In genomic region chr5:62475072-62475471, GRCh38 we compare ENCODE assay signal across 15 cellular contexts.
A peak's percentile ranks its signal among the peaks of the same experiment; 100 is the strongest.
DNase-seq lines count a peak whose midpoint lies in the region; ATAC-seq, FAIRE-seq and TF ChIP-seq lines count a peak whose summit lies in the region.
"Had no signal": no experiment of that assay in that cellular context is flagged by ENCODE, and none has a peak within 500 bp of the region (broad histone marks: within the 10 kb centered on the region; RNA-seq: fewer than 3 reads in every experiment).

No MANE protein-coding gene starts in this region.

- no peaks in the 10 kb centered on the region for H3K27me3 ChIP-seq in BLaER1 treated with 17β-estradiol and CSF1 and Interleukin-3, amounts not matched to agents 10 nM and 100 nM
- H3K27me3 ChIP-seq in astrocyte (ENCODE audit: insufficient read depth, low read length) (no peaks in the 10 kb centered on the region), stomach (no peaks in the 10 kb centered on the region)
- H3K27me3 ChIP-seq: gastroesophageal sphincter had no signal

- FAIRE-seq in astrocyte (lab: Jason Lieb, UNC): no peak

- no peak overlapping the region for H3K9ac ChIP-seq in BLaER1 treated with 17β-estradiol and CSF1 and Interleukin-3, amounts not matched to agents 10 nM and 100 nM
- H3K9ac ChIP-seq in astrocyte (ENCODE audit: low read length): peak overlapping the region; percentile 3

- peaks cover 18 to 71% (median 55%) of the 10 kb centered on the region in 11 experiments; a peak in 21 of 22 replicates for H3K36me3 ChIP-seq in BLaER1 treated with 17β-estradiol and CSF1 and Interleukin-3, amounts not matched to agents 10 nM and 100 nM
- H3K36me3 ChIP-seq in astrocyte (ENCODE audit: insufficient read depth, low read length): no peaks in the 10 kb centered on the region
- peaks cover 0 to 43% (median 28%) of the 10 kb centered on the region in 4 donors for H3K36me3 ChIP-seq in stomach

- H3K9me3 Mint-ChIP-seq in astrocyte (ENCODE audit: unreplicated experiment): peaks cover 4% of the 10 kb centered on the region
- H3K9me3 Mint-ChIP-seq in activated T-cell treated with anti-CD3 and anti-CD28 coated beads, Interleukin-2, amount 50 U/mL, for 72 hours: no peaks in the 10 kb centered on the region
- H3K9me3 Mint-ChIP-seq: central memory CD8-positive, alpha-beta T cell had no signal

- TF ChIP-seq POLR2A in stomach (IDR thresholded peaks at IDR 0.05): no peak

- 90 to 95% (median 94%) methylated on average over 9 of the region's 9 CpGs for WGBS in stomach, 5 donors

- TF ChIP-seq EP300 in stomach (IDR thresholded peaks at IDR 0.05): no peak

- no peak overlapping the region for H3K4me3 ChIP-seq in BLaER1 treated with 17β-estradiol and CSF1 and Interleukin-3, amounts not matched to agents 10 nM and 100 nM
- H3K4me3 ChIP-seq in astrocyte (ENCODE audit: insufficient read depth, low read depth, low read length) (no peak overlapping the region), stomach (no peak overlapping the region)
- H3K4me3 ChIP-seq: gastroesophageal sphincter had no signal

- no peak for TF ChIP-seq CTCF in astrocyte (IDR thresholded peaks at IDR 0.05; ENCODE audit: insufficient read depth, low read depth, low read length)
- no peak for TF ChIP-seq CTCF in stomach (IDR thresholded peaks at IDR 0.05)

- peaks cover 0 to 36% (median 24%) of the 10 kb centered on the region in 10 experiments; a peak in 16 of 20 replicates for H3K4me1 ChIP-seq in BLaER1 treated with 17β-estradiol and CSF1 and Interleukin-3, amounts not matched to agents 10 nM and 100 nM
- peaks cover 19% of the 10 kb centered on the region for H3K4me1 ChIP-seq in astrocyte (ENCODE audit: insufficient read depth, low read length)
- H3K4me1 ChIP-seq in stomach: no peaks in the 10 kb centered on the region
- H3K4me1 ChIP-seq: gastroesophageal sphincter had no signal

- no peaks in the 10 kb centered on the region for H3K27me3 Mint-ChIP-seq in astrocyte (ENCODE audit: low read depth, unreplicated experiment)
- no peaks in the 10 kb centered on the region for H3K27me3 Mint-ChIP-seq in activated T-cell treated with anti-CD3 and anti-CD28 coated beads, Interleukin-2, amount 50 U/mL, for 72 hours (ENCODE audit: low read depth)
- H3K27me3 Mint-ChIP-seq: central memory CD8-positive, alpha-beta T cell had no signal

- no peak for ATAC-seq in activated T-cell treated with anti-CD3 and anti-CD28 coated beads, Interleukin-2, amount 50 U/mL, for 72 hours (replicated peaks in 1 of 2)
- ATAC-seq: activated CD4-positive, CD25-positive, alpha-beta regulatory T cell treated with anti-CD3 and anti-CD28 coated beads, Interleukin-2, amount 50 U/mL, for 24 hours; gastroesophageal sphincter had no signal

- H3K27ac Mint-ChIP-seq in astrocyte (ENCODE audit: unreplicated experiment): peak overlapping the region; percentile 51
- H3K27ac Mint-ChIP-seq in activated T-cell treated with anti-CD3 and anti-CD28 coated beads, Interleukin-2, amount 50 U/mL, for 72 hours: no peak overlapping the region

- H3K79me2 ChIP-seq in astrocyte (ENCODE audit: insufficient read depth, low read length): no peaks in the 10 kb centered on the region

- peak overlapping the region in 6 of 11 experiments; percentile 11 to 56 (median 35); a peak in 8 of 22 replicates for H3K4me2 ChIP-seq in BLaER1 treated with 17β-estradiol and CSF1 and Interleukin-3, amounts not matched to agents 10 nM and 100 nM
- peak overlapping the region; percentile 39 for H3K4me2 ChIP-seq in astrocyte (ENCODE audit: low read length)

- H3K4me1 Mint-ChIP-seq in astrocyte (ENCODE audit: low read depth, unreplicated experiment): peaks cover 17% of the 10 kb centered on the region
- H3K4me1 Mint-ChIP-seq in activated T-cell treated with anti-CD3 and anti-CD28 coated beads, Interleukin-2, amount 50 U/mL, for 72 hours (ENCODE audit: low read depth): peaks cover 5% of the 10 kb centered on the region

- H4K20me1 ChIP-seq in BLaER1 treated with 17β-estradiol and CSF1 and Interleukin-3, amounts not matched to agents 10 nM and 100 nM: no peaks in the 10 kb centered on the region
- H4K20me1 ChIP-seq in astrocyte (ENCODE audit: insufficient read depth, low read length): no peaks in the 10 kb centered on the region

- peaks cover 5 to 22% (median 17%) of the 10 kb centered on the region in 11 experiments for H3K9me3 ChIP-seq in BLaER1 treated with 17β-estradiol and CSF1 and Interleukin-3, amounts not matched to agents 10 nM and 100 nM (replicated peaks in 1 of 11)
- H3K9me3 ChIP-seq in astrocyte (ENCODE audit: insufficient read depth, low read depth, low read length) (no peaks in the 10 kb centered on the region), stomach (peaks cover 0 to 1% (median 0%) of the 10 kb centered on the region in 4 donors)
- H3K9me3 ChIP-seq: gastroesophageal sphincter had no signal

- intact Hi-C loops in stomach (cut with DNase I; ENCODE audit: low total_unique reads): no loop called here

- H3K4me3 Mint-ChIP-seq in astrocyte (ENCODE audit: unreplicated experiment): no peak overlapping the region
- H3K4me3 Mint-ChIP-seq in activated T-cell treated with anti-CD3 and anti-CD28 coated beads, Interleukin-2, amount 50 U/mL, for 72 hours: no peak overlapping the region
- H3K4me3 Mint-ChIP-seq: central memory CD8-positive, alpha-beta T cell had no signal

- DNase-seq in LHCN-M2 (ENCODE audit: low read depth): peak; percentile 68
- DNase-seq in astrocyte (ENCODE audit: low read depth): peak; percentile 84
- DNase-seq in iris pigment epithelial cell (ENCODE audit: low read depth): peak; percentile 77
- DNase-seq in activated T-cell treated with anti-CD3 and anti-CD28 coated beads, Interleukin-2, amount 50 U/mL, for 72 hours: no peak
- DNase-seq in ecto neural progenitor cell (ENCODE audit: low spot score): no peak
- no peak for DNase-seq in NCI-H2171 treated with DMSO at 0.1 percent for 48 hours (lab: John Stamatoyannopoulos, UW)
- DNase-seq in stomach: no peak
- DNase-seq: NCI-H1105 treated with DMSO at 0.1 percent for 48 hours, NCI-H526, nucleus accumbens had no signal

- peak overlapping the region in 1 of 11 experiments; percentile 27; a peak in 1 of 22 replicates for H3K27ac ChIP-seq in BLaER1 treated with 17β-estradiol and CSF1 and Interleukin-3, amounts not matched to agents 10 nM and 100 nM
- H3K27ac ChIP-seq in astrocyte (ENCODE audit: low read depth, low read length) (peak overlapping the region; percentile 12), stomach (no peak overlapping the region)
- H3K27ac ChIP-seq: C4-2B, gastroesophageal sphincter had no signal

- H2AFZ ChIP-seq in astrocyte (ENCODE audit: low read depth, low read length): no peak overlapping the region

- peaks cover 5% of the 10 kb centered on the region for H3K36me3 Mint-ChIP-seq in astrocyte (ENCODE audit: low read depth, unreplicated experiment)
- peaks cover 1 to 9% of the 10 kb centered on the region in 2 donors for H3K36me3 Mint-ChIP-seq in activated T-cell treated with anti-CD3 and anti-CD28 coated beads, Interleukin-2, amount 50 U/mL, for 72 hours (ENCODE audit: insufficient read depth in 2 of 2)

Comparison
In these comparisons a context has a peak if more than half of its experiments do, and no peak if none do; other contexts are left out.
1. DNase-seq: peak in LHCN-M2 (single experiment), astrocyte (single experiment) and iris pigment epithelial cell (single experiment); none in activated T-cell treated with anti-CD3 and anti-CD28 coated beads, Interleukin-2, amount 50 U/mL, for 72 hours (0 of 2), ecto neural progenitor cell (single experiment), NCI-H2171 treated with DMSO at 0.1 percent for 48 hours (single experiment) and stomach (single experiment).